ENCODE assay signal across 10 cellular contexts in the genomic region with DNA sequence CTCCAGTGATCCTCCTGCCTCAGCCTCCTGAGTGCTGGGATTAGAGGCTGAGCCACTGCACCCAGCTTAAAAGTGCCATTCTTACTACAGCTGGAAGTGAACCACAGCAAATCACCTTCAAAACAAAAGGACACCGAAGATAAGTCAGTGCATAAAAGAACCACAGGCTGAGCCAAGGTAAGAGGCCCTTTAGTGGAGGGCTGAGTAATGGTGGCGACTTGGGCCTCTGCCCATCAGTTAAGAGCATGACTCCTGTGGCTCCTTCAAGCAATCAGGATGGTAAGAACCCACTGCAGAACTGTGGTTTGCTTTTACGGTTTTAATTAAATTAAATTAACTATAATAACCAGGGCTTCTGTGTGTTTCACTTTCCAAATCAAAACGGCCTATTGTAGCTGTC.
DNase-seq lines count a peak whose midpoint lies in the region; ATAC-seq, FAIRE-seq and TF ChIP-seq lines count a peak whose summit lies in the region.
"Had no signal": no experiment of that assay in that cellular context is flagged by ENCODE, and none has a peak within 500 bp of the region (broad histone marks: within the 10 kb centered on the region; RNA-seq: fewer than 3 reads in every experiment).

No MANE protein-coding gene starts in this region.

- peak overlapping the region; percentile 46 for H3K27ac ChIP-seq in colonic mucosa

- TF ChIP-seq CTCF in colonic mucosa (IDR thresholded peaks at IDR 0.05), result no peak

- intact Hi-C loops in colonic mucosa (cut with DNase I), result loop anchor here (10.0 kb wide), 1 partner anchor 98 kb away; no protein-coding TSS in a partner anchor

- H3K9me3 ChIP-seq in colonic mucosa, result no peaks in the 10 kb centered on the region

- ATAC-seq in GM18867 (IDR thresholded peaks at IDR 0.05; ENCODE audit: unreplicated experiment), result no peak

- H3K27me3 ChIP-seq in colonic mucosa, result no peaks in the 10 kb centered on the region

- DNase-seq in activated CD4-positive, alpha-beta T cell treated with anti-CD3 and anti-CD28 coated beads, Interleukin-2, amount 50 U/mL, for 48 hours, result peak; percentile 10 to 27
- no peak for DNase-seq in activated CD4-positive, alpha-beta T cell treated with anti-CD3 and anti-CD28 coated beads for 48 hours
- DNase-seq in RCC 7860 (ENCODE audit: low spot score) (peak; percentile 76), colonic mucosa (peak; percentile 73), SW 1271 (lab: John Stamatoyannopoulos, UW) (no peak)
- DNase-seq in stimulated activated CD8-positive, alpha-beta memory T cell treated with anti-CD3 and anti-CD28 coated beads, Interleukin-4, amount 100 ng/mL, for 48 hours, result peak; percentile 49
- no peak for DNase-seq in stimulated activated CD4-positive, alpha-beta T cell treated with anti-CD3 and anti-CD28 coated beads, Interleukin-4, amount 100 ng/mL, for 4 hours
- DNase-seq: cerebellar nuclear complex, MV-4-11 had no signal

- no peaks in the 10 kb centered on the region for H3K36me3 ChIP-seq in colonic mucosa

- no peak overlapping the region for H3K4me3 ChIP-seq in colonic mucosa

- H3K9ac ChIP-seq in colonic mucosa (ENCODE audit: low read depth in 2 of 2, low read length in 2 of 2), result no peak overlapping the region

- peaks cover 5% of the 10 kb centered on the region for H3K4me1 ChIP-seq in colonic mucosa

- FAIRE-seq in RCC 7860 (lab: Jason Lieb, UNC), result peak; percentile 87

Comparison
In these comparisons a context has a peak if more than half of its experiments do, and no peak if none do; other contexts are left out.
1. DNase-seq: peak in activated CD4-positive, alpha-beta T cell treated with anti-CD3 and anti-CD28 coated beads, Interleukin-2, amount 50 U/mL, for 48 hours (2 of 2), RCC 7860 (single experiment), colonic mucosa (single experiment) and stimulated activated CD8-positive, alpha-beta memory T cell treated with anti-CD3 and anti-CD28 coated beads, Interleukin-4, amount 100 ng/mL, for 48 hours (single experiment); none in activated CD4-positive, alpha-beta T cell treated with anti-CD3 and anti-CD28 coated beads for 48 hours (single experiment), SW 1271 (0 of 2) and stimulated activated CD4-positive, alpha-beta T cell treated with anti-CD3 and anti-CD28 coated beads, Interleukin-4, amount 100 ng/mL, for 4 hours (0 of 2).